In the genomic region with DNA sequence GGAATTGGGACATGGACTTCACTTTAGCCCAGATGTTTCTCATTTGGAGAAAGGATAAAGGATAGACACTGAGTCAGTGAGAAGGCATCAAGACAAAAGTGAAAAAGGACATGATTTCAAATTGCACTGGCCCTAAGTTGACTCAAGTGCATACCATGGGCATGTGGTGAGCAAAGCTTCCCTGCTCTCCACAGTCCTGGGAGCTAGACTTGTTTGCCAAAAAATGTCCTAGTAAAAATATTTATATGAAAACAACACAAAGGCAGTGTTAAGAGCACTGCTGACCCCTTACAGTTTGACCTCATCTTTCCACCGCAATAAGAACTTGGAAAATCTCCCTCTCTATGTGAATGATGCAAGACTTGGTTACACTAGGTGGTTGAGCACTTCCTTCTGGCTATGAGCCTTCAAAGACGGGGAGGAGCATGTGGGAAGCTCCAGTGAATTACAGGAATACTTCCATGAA, we compare ENCODE assay signal across 12 cellular contexts. TPM values are rescaled to one million over a fixed set of nuclear protein-coding genes. Genes with fewer than 3 reads are reported as not detected.
A peak's percentile ranks its signal among the peaks of the same experiment; 100 is the strongest.
DNase-seq lines count a peak whose midpoint lies in the region; TF ChIP-seq lines count a peak whose summit lies in the region.
"Had no signal": no experiment of that assay in that cellular context is flagged by ENCODE, and none has a peak within 500 bp of the region (broad histone marks: within the 10 kb centered on the region; RNA-seq: fewer than 3 reads in every experiment).

No MANE protein-coding gene starts in this region.

- TF ChIP-seq CTCF in chondrocyte (IDR thresholded peaks at IDR 0.05) (no peak), MM.1S (IDR thresholded peaks at IDR 0.05; ENCODE audit: low read length) (no peak)

- peak overlapping the region; percentile 89 for H3K27ac Mint-ChIP-seq in chondrocyte (ENCODE audit: unreplicated experiment)
- no peak overlapping the region for H3K27ac Mint-ChIP-seq in activated CD4-positive, alpha-beta memory T cell treated with anti-CD3 and anti-CD28 coated beads, Interleukin-2, amount 10 ng/mL, durations not matched to agents 7 days and 5 days

- H2AFZ ChIP-seq in MM.1S (ENCODE audit: low read length) = no peak overlapping the region

- peaks cover 84% of the 10 kb centered on the region for H3K4me1 Mint-ChIP-seq in chondrocyte (ENCODE audit: low read depth)
- H3K4me1 Mint-ChIP-seq in activated CD4-positive, alpha-beta memory T cell treated with anti-CD3 and anti-CD28 coated beads, Interleukin-2, amount 10 ng/mL, durations not matched to agents 7 days and 5 days = no peaks in the 10 kb centered on the region

- H3K27me3 ChIP-seq in subcutaneous abdominal adipose tissue (ENCODE audit: control insufficient read depth in 5 of 5, insufficient read depth in 4 of 5, low read length in 5 of 5) (no peaks in the 10 kb centered on the region), MM.1S (replicated peaks; ENCODE audit: insufficient read depth, low read length) (no peaks in the 10 kb centered on the region)
- H3K27me3 ChIP-seq: Peyer's patch had no signal

- no peaks in the 10 kb centered on the region for H3K27me3 Mint-ChIP-seq in chondrocyte (ENCODE audit: low read depth)
- H3K27me3 Mint-ChIP-seq in activated CD4-positive, alpha-beta memory T cell treated with anti-CD3 and anti-CD28 coated beads, Interleukin-2, amount 10 ng/mL, durations not matched to agents 7 days and 5 days = no peaks in the 10 kb centered on the region

- H3K4me3 Mint-ChIP-seq in chondrocyte (ENCODE audit: unreplicated experiment) = no peak overlapping the region
- H3K4me3 Mint-ChIP-seq in activated CD4-positive, alpha-beta memory T cell treated with anti-CD3 and anti-CD28 coated beads, Interleukin-2, amount 10 ng/mL, durations not matched to agents 7 days and 5 days = no peak overlapping the region

- CTCF ChIA-PET in activated CD4-positive, alpha-beta memory T cell treated with anti-CD3 and anti-CD28 coated beads, Interleukin-2, amount 10 ng/mL, durations not matched to agents 7 days and 5 days (lab: Charles Lee) = no interaction called here

- H3K9ac ChIP-seq in subcutaneous abdominal adipose tissue (ENCODE audit: low read length in 5 of 5) (no peak overlapping the region), MM.1S (ENCODE audit: low read length) (no peak overlapping the region)

- POLR2A ChIA-PET in activated CD4-positive, alpha-beta memory T cell treated with anti-CD3 and anti-CD28 coated beads, Interleukin-2, amount 10 ng/mL, durations not matched to agents 7 days and 5 days (lab: Charles Lee) = no interaction called here

- H3K9me3 Mint-ChIP-seq in chondrocyte (ENCODE audit: low read depth) = peaks cover 2% of the 10 kb centered on the region
- peaks cover 4% of the 10 kb centered on the region for H3K9me3 Mint-ChIP-seq in activated CD4-positive, alpha-beta memory T cell treated with anti-CD3 and anti-CD28 coated beads, Interleukin-2, amount 10 ng/mL, durations not matched to agents 7 days and 5 days

- no peaks in the 10 kb centered on the region for H3K9me3 ChIP-seq in subcutaneous abdominal adipose tissue (ENCODE audit: control insufficient read depth in 5 of 5, low read length in 5 of 5)
- H3K9me3 ChIP-seq in MM.1S (replicated peaks; ENCODE audit: insufficient read depth, low read length) = no peaks in the 10 kb centered on the region
- H3K9me3 ChIP-seq: Peyer's patch had no signal

- no peaks in the 10 kb centered on the region for H3K9me2 ChIP-seq in MM.1S (replicated peaks; ENCODE audit: insufficient read depth, low read length)

- no peak overlapping the region for H3K4me2 ChIP-seq in MM.1S (ENCODE audit: low read depth, low read length)

- peak; percentile 92 for DNase-seq in HS-27A (ENCODE audit: low read depth)
- DNase-seq in chondrocyte (ENCODE audit: low spot score) = no peak
- peak; percentile 22 for DNase-seq in left kidney (ENCODE audit: low read depth, low spot score)
- no peak for DNase-seq in stimulated activated CD4-positive, alpha-beta T cell treated with anti-CD3 and anti-CD28 coated beads, Interleukin-4, amount 100 ng/mL, for 1 hour
- DNase-seq in activated effector memory CD4-positive, alpha-beta T cell treated with anti-CD3 and anti-CD28 coated beads, Interleukin-2, amount 50 U/mL, for 16 hours = no peak
- no peak for DNase-seq in MM.1S
- no peak for DNase-seq in activated CD4-positive, alpha-beta memory T cell treated with anti-CD3 and anti-CD28 coated beads, Interleukin-2, amount 10 ng/mL, durations not matched to agents 7 days and 5 days
- DNase-seq: central memory CD4-positive, alpha-beta T cell; DMS79; islet precursor cell had no signal

- H3K4me1 ChIP-seq in subcutaneous abdominal adipose tissue (ENCODE audit: control insufficient read depth in 5 of 5, insufficient read depth in 5 of 5, low read length in 5 of 5) (peaks cover 0 to 14% (median 5%) of the 10 kb centered on the region in 5 donors), MM.1S (ENCODE audit: low read length) (no peaks in the 10 kb centered on the region)
- H3K4me1 ChIP-seq: Peyer's patch had no signal

- no peaks in the 10 kb centered on the region for H4K20me1 ChIP-seq in MM.1S (ENCODE audit: insufficient read depth, low read length)

- H3K4me3 ChIP-seq in subcutaneous abdominal adipose tissue (ENCODE audit: low read depth in 1 of 5, low read length in 5 of 5) (no peak overlapping the region), MM.1S (ENCODE audit: low read length) (no peak overlapping the region)
- H3K4me3 ChIP-seq: Peyer's patch had no signal

- no peaks in the 10 kb centered on the region for H3K36me3 Mint-ChIP-seq in chondrocyte (ENCODE audit: low read depth)
- no peaks in the 10 kb centered on the region for H3K36me3 Mint-ChIP-seq in activated CD4-positive, alpha-beta memory T cell treated with anti-CD3 and anti-CD28 coated beads, Interleukin-2, amount 10 ng/mL, durations not matched to agents 7 days and 5 days (ENCODE audit: low read depth)

- H3K36me3 ChIP-seq in subcutaneous abdominal adipose tissue (ENCODE audit: control insufficient read depth in 5 of 5, insufficient read depth in 5 of 5, low read length in 5 of 5) = no peaks in the 10 kb centered on the region
- H3K36me3 ChIP-seq in MM.1S (replicated peaks; ENCODE audit: insufficient read depth, low read length) = no peaks in the 10 kb centered on the region
- H3K36me3 ChIP-seq: Peyer's patch had no signal

- H3K79me2 ChIP-seq in MM.1S (ENCODE audit: low read length) = no peaks in the 10 kb centered on the region

- H3F3A ChIP-seq in MM.1S (ENCODE audit: insufficient read depth, low read length) = no peaks in the 10 kb centered on the region

- H3K27ac ChIP-seq in subcutaneous abdominal adipose tissue (ENCODE audit: low read depth, low read length) (peak overlapping the region; percentile 63), MM.1S (ENCODE audit: low read length) (no peak overlapping the region)

RNA-seq across cellular contexts. Expression of gene FIBIN, which starts 46.5 kb away (rescaled TPM):
- 98.5 to 258 TPM (median 102 TPM) in 3 replicates for total RNA-seq in chondrocyte
- not detected for total RNA-seq in activated CD4-positive, alpha-beta memory T cell treated with anti-CD3 and anti-CD28 coated beads, Interleukin-2, amount 10 ng/mL, durations not matched to agents 7 days and 5 days

Comparison
In these comparisons a context has a peak if more than half of its experiments do, and no peak if none do; other contexts are left out.
1. DNase-seq: peak in HS-27A (single experiment) and left kidney (single experiment); none in chondrocyte (single experiment), stimulated activated CD4-positive, alpha-beta T cell treated with anti-CD3 and anti-CD28 coated beads, Interleukin-4, amount 100 ng/mL, for 1 hour (single experiment), activated effector memory CD4-positive, alpha-beta T cell treated with anti-CD3 and anti-CD28 coated beads, Interleukin-2, amount 50 U/mL, for 16 hours (single experiment), MM.1S (single experiment) and activated CD4-positive, alpha-beta memory T cell treated with anti-CD3 and anti-CD28 coated beads, Interleukin-2, amount 10 ng/mL, durations not matched to agents 7 days and 5 days (single experiment).
2. RNA of gene FIBIN, which starts 46.5 kb away (total RNA-seq): 98.5 to 258 TPM in chondrocyte; not detected in activated CD4-positive, alpha-beta memory T cell treated with anti-CD3 and anti-CD28 coated beads, Interleukin-2, amount 10 ng/mL, durations not matched to agents 7 days and 5 days; every median in the first group is over 10 times any median in the second.